ENCODE assay signal across 1 cellular context in the genomic region with DNA sequence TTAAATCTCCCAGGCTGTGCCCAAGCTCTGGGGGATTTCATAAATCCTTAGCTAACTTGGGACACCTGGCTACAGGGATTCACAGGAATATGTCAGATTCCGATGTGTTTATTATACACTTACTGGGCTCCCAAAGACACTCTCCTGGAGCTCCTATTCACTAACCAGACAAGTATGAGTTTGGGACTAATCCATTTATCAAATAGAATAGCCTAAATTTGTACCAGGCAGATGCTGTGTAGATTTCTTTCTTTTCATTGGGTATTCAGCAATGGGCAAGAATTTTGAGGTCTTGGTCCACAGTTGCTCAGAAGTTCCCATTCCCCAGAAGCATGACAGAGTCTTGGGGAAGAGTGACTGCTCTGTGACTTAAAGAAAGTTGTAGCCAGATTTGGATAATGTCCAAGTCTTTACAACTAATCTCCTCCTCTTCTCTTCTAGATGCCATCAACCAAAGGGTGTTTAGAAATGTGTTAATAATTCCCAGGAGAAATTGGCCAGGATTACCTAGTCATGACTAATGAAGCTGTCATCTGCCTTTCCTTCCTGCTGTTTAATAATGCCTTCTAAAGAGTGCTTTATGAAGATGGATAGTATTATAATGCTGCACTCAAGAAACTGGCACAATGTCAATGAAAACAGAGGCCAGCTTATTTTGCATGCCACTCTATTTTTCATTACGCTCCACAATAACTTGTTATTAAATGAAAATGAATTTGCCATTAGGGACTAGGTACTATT.
TF ChIP-seq lines count a peak whose summit lies in the region.

No MANE protein-coding gene starts in this region.

TF ChIP-seq in HEK293, 187 proteins besides CTCF, POLR2A, EP300 and RAD21 (continued from another document and continues in another):
- TF ChIP-seq, protein P1, sequence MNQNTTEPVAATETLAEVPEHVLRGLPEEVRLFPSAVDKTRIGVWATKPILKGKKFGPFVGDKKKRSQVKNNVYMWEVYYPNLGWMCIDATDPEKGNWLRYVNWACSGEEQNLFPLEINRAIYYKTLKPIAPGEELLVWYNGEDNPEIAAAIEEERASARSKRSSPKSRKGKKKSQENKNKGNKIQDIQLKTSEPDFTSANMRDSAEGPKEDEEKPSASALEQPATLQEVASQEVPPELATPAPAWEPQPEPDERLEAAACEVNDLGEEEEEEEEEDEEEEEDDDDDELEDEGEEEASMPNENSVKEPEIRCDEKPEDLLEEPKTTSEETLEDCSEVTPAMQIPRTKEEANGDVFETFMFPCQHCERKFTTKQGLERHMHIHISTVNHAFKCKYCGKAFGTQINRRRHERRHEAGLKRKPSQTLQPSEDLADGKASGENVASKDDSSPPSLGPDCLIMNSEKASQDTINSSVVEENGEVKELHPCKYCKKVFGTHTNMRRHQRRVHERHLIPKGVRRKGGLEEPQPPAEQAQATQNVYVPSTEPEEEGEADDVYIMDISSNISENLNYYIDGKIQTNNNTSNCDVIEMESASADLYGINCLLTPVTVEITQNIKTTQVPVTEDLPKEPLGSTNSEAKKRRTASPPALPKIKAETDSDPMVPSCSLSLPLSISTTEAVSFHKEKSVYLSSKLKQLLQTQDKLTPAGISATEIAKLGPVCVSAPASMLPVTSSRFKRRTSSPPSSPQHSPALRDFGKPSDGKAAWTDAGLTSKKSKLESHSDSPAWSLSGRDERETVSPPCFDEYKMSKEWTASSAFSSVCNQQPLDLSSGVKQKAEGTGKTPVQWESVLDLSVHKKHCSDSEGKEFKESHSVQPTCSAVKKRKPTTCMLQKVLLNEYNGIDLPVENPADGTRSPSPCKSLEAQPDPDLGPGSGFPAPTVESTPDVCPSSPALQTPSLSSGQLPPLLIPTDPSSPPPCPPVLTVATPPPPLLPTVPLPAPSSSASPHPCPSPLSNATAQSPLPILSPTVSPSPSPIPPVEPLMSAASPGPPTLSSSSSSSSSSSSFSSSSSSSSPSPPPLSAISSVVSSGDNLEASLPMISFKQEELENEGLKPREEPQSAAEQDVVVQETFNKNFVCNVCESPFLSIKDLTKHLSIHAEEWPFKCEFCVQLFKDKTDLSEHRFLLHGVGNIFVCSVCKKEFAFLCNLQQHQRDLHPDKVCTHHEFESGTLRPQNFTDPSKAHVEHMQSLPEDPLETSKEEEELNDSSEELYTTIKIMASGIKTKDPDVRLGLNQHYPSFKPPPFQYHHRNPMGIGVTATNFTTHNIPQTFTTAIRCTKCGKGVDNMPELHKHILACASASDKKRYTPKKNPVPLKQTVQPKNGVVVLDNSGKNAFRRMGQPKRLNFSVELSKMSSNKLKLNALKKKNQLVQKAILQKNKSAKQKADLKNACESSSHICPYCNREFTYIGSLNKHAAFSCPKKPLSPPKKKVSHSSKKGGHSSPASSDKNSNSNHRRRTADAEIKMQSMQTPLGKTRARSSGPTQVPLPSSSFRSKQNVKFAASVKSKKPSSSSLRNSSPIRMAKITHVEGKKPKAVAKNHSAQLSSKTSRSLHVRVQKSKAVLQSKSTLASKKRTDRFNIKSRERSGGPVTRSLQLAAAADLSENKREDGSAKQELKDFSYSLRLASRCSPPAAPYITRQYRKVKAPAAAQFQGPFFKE (tag by site-specific recombination; IDR thresholded peaks at IDR 0.05; ENCODE audit: borderline replicate concordance) = no peak
- TF ChIP-seq SP7 (tag by site-specific recombination; IDR thresholded peaks at IDR 0.05) (peak; percentile 99), ZFP37 (tag by site-specific recombination; IDR thresholded peaks at IDR 0.05) (peak; percentile 53; the same call in 1 of the 2 replicates), ZNF529 (tag by site-specific recombination; IDR thresholded peaks at IDR 0.05; ENCODE audit: insufficient replicate concordance) (peak; percentile 51), ZNF324 (tag by site-specific recombination; IDR thresholded peaks at IDR 0.05) (peak; percentile 96), HOXD13 (CRISPR knock-in tag; IDR thresholded peaks at IDR 0.05; ENCODE audit: borderline replicate concordance) (peak; percentile 98), ZNF19 (tag by site-specific recombination; IDR thresholded peaks at IDR 0.05; ENCODE audit: low read depth) (0 out of 2 replicates have a peak, but pooled peaks have one; percentile 31), ZNF138 (tag by site-specific recombination; IDR thresholded peaks at IDR 0.05; ENCODE audit: borderline replicate concordance) (no peak), ZNF777 (tag by site-specific recombination; IDR thresholded peaks at IDR 0.05; ENCODE audit: borderline replicate concordance) (no peak), ZNF610 (tag by site-specific recombination; IDR thresholded peaks at IDR 0.05; ENCODE audit: borderline replicate concordance) (peak; percentile 73; the same call in 1 of the 2 replicates), MEIS1 (CRISPR knock-in tag; IDR thresholded peaks at IDR 0.05; ENCODE audit: borderline replicate concordance) (peak; percentile 84; the same call in 1 of the 2 replicates), KLF10 (tag by site-specific recombination; IDR thresholded peaks at IDR 0.05) (peak; percentile 87), HOXC10 (CRISPR knock-in tag; IDR thresholded peaks at IDR 0.05) (no peak), ZNF426 (tag by site-specific recombination; IDR thresholded peaks at IDR 0.05) (no peak), ZNF391 (tag by site-specific recombination; IDR thresholded peaks at IDR 0.05; ENCODE audit: borderline replicate concordance, low read depth) (peak; percentile 97; the same call in 1 of the 2 replicates), ZSCAN16 (tag by site-specific recombination; IDR thresholded peaks at IDR 0.05) (no peak), ZNF354C (tag by site-specific recombination; IDR thresholded peaks at IDR 0.05; ENCODE audit: borderline replicate concordance, low read depth) (no peak), ZFP69B (tag by site-specific recombination; IDR thresholded peaks at IDR 0.05) (peak; percentile 75; the same call in 1 of the 2 replicates), ZNF785 (tag by site-specific recombination; IDR thresholded peaks at IDR 0.05) (no peak), ZNF555 (tag by site-specific recombination; conservative IDR thresholded peaks at IDR 0.05) (no peak), ZFP41 (tag by site-specific recombination; IDR thresholded peaks at IDR 0.05; ENCODE audit: borderline replicate concordance) (no peak), ZNF146 (tag by site-specific recombination; IDR thresholded peaks at IDR 0.05) (peak; percentile 59; the same call in 1 of the 2 replicates), ZNF76 (tag by site-specific recombination; IDR thresholded peaks at IDR 0.05; ENCODE audit: borderline replicate concordance, low read depth) (peak; percentile 62), ZNF24 (tag by site-specific recombination; IDR thresholded peaks at IDR 0.05) (peak; percentile 96), ZNF37A (tag by site-specific recombination; IDR thresholded peaks at IDR 0.05) (peak; percentile 62; the same call in 1 of the 2 replicates), ZNF184 (tag by site-specific recombination; IDR thresholded peaks at IDR 0.05) (peak; percentile 94), ZNF664 (tag by site-specific recombination; IDR thresholded peaks at IDR 0.05) (peak; percentile 74), ZNF624 (tag by site-specific recombination; IDR thresholded peaks at IDR 0.05) (no peak), ZEB2 (tag by site-specific recombination; IDR thresholded peaks at IDR 0.05) (peak; percentile 97), BCL11B (tag by site-specific recombination; IDR thresholded peaks at IDR 0.05; ENCODE audit: low read depth) (peak; percentile 97), ZSCAN23 (tag by site-specific recombination; IDR thresholded peaks at IDR 0.05) (peak; percentile 97), YY2 (tag by site-specific recombination; IDR thresholded peaks at IDR 0.05) (0 out of 2 replicates have a peak, but pooled peaks have one; percentile 12), ZNF292 (tag by site-specific recombination; IDR thresholded peaks at IDR 0.05; ENCODE audit: borderline replicate concordance, low read depth) (no peak), ZNF132 (tag by site-specific recombination; IDR thresholded peaks at IDR 0.05; ENCODE audit: borderline replicate concordance) (0 out of 2 replicates have a peak, but pooled peaks have one; percentile 37), ZNF23 (tag by site-specific recombination; IDR thresholded peaks at IDR 0.05; ENCODE audit: borderline replicate concordance) (no peak), KLF9 (tag by site-specific recombination; IDR thresholded peaks at IDR 0.05; ENCODE audit: low read depth) (peak; percentile 43; the same call in 1 of the 2 replicates), ZNF423 (tag by site-specific recombination; IDR thresholded peaks at IDR 0.05) (peak; percentile 82), ZNF521 (tag by site-specific recombination; IDR thresholded peaks at IDR 0.05) (no peak), ZNF660 (tag by site-specific recombination; IDR thresholded peaks at IDR 0.05) (peak; percentile 84), SP2 (tag by site-specific recombination; IDR thresholded peaks at IDR 0.05) (0 out of 2 replicates have a peak, but pooled peaks have one; percentile 34), ZNF843 (tag by site-specific recombination; IDR thresholded peaks at IDR 0.05) (peak; percentile 99), ZNF707 (tag by site-specific recombination; IDR thresholded peaks at IDR 0.05) (no peak)
- TF ChIP-seq, protein P2, sequence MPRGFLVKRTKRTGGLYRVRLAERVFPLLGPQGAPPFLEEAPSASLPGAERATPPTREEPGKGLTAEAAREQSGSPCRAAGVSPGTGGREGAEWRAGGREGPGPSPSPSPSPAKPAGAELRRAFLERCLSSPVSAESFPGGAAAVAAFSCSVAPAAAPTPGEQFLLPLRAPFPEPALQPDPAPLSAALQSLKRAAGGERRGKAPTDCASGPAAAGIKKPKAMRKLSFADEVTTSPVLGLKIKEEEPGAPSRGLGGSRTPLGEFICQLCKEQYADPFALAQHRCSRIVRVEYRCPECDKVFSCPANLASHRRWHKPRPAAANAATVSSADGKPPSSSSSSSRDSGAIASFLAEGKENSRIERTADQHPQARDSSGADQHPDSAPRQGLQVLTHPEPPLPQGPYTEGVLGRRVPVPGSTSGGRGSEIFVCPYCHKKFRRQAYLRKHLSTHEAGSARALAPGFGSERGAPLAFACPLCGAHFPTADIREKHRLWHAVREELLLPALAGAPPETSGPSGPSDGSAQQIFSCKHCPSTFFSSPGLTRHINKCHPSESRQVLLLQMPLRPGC (tag by site-specific recombination; IDR thresholded peaks at IDR 0.05) = peak; percentile 99
- TF ChIP-seq, protein P3, sequence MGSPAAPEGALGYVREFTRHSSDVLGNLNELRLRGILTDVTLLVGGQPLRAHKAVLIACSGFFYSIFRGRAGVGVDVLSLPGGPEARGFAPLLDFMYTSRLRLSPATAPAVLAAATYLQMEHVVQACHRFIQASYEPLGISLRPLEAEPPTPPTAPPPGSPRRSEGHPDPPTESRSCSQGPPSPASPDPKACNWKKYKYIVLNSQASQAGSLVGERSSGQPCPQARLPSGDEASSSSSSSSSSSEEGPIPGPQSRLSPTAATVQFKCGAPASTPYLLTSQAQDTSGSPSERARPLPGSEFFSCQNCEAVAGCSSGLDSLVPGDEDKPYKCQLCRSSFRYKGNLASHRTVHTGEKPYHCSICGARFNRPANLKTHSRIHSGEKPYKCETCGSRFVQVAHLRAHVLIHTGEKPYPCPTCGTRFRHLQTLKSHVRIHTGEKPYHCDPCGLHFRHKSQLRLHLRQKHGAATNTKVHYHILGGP (tag by site-specific recombination; IDR thresholded peaks at IDR 0.05) = peak; percentile 64
- TF ChIP-seq, protein P4, sequence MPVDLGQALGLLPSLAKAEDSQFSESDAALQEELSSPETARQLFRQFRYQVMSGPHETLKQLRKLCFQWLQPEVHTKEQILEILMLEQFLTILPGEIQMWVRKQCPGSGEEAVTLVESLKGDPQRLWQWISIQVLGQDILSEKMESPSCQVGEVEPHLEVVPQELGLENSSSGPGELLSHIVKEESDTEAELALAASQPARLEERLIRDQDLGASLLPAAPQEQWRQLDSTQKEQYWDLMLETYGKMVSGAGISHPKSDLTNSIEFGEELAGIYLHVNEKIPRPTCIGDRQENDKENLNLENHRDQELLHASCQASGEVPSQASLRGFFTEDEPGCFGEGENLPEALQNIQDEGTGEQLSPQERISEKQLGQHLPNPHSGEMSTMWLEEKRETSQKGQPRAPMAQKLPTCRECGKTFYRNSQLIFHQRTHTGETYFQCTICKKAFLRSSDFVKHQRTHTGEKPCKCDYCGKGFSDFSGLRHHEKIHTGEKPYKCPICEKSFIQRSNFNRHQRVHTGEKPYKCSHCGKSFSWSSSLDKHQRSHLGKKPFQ (tag by site-specific recombination; IDR thresholded peaks at IDR 0.05) = peak; percentile 78
- TF ChIP-seq, protein P5, sequence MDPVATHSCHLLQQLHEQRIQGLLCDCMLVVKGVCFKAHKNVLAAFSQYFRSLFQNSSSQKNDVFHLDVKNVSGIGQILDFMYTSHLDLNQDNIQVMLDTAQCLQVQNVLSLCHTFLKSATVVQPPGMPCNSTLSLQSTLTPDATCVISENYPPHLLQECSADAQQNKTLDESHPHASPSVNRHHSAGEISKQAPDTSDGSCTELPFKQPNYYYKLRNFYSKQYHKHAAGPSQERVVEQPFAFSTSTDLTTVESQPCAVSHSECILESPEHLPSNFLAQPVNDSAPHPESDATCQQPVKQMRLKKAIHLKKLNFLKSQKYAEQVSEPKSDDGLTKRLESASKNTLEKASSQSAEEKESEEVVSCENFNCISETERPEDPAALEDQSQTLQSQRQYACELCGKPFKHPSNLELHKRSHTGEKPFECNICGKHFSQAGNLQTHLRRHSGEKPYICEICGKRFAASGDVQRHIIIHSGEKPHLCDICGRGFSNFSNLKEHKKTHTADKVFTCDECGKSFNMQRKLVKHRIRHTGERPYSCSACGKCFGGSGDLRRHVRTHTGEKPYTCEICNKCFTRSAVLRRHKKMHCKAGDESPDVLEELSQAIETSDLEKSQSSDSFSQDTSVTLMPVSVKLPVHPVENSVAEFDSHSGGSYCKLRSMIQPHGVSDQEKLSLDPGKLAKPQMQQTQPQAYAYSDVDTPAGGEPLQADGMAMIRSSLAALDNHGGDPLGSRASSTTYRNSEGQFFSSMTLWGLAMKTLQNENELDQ (tag by site-specific recombination; IDR thresholded peaks at IDR 0.05; ENCODE audit: low read depth) = no peak
- TF ChIP-seq, protein P6, sequence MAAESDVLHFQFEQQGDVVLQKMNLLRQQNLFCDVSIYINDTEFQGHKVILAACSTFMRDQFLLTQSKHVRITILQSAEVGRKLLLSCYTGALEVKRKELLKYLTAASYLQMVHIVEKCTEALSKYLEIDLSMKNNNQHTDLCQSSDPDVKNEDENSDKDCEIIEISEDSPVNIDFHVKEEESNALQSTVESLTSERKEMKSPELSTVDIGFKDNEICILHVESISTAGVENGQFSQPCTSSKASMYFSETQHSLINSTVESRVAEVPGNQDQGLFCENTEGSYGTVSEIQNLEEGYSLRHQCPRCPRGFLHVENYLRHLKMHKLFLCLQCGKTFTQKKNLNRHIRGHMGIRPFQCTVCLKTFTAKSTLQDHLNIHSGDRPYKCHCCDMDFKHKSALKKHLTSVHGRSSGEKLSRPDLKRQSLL (tag by site-specific recombination; IDR thresholded peaks at IDR 0.05) = peak; percentile 51; the same call in 1 of the 2 replicates
- TF ChIP-seq, protein P7, sequence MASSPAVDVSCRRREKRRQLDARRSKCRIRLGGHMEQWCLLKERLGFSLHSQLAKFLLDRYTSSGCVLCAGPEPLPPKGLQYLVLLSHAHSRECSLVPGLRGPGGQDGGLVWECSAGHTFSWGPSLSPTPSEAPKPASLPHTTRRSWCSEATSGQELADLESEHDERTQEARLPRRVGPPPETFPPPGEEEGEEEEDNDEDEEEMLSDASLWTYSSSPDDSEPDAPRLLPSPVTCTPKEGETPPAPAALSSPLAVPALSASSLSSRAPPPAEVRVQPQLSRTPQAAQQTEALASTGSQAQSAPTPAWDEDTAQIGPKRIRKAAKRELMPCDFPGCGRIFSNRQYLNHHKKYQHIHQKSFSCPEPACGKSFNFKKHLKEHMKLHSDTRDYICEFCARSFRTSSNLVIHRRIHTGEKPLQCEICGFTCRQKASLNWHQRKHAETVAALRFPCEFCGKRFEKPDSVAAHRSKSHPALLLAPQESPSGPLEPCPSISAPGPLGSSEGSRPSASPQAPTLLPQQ (tag by site-specific recombination; IDR thresholded peaks at IDR 0.05) = peak; percentile 84
